Comparison of ENCODE assay signal across 8 cellular contexts in genomic region chr1:155008015-155008941, GRCh38. TPM values are rescaled to one million over a fixed set of nuclear protein-coding genes. Genes with fewer than 3 reads are reported as not detected.
A peak's percentile ranks its signal among the peaks of the same experiment; 100 is the strongest.
DNase-seq lines count a peak whose midpoint lies in the region; ATAC-seq and TF ChIP-seq lines count a peak whose summit lies in the region.

No MANE protein-coding gene starts in this region.

- peaks cover 54 to 71% of the 10 kb centered on the region in 2 experiments for H3K4me1 Mint-ChIP-seq in H9

- ATAC-seq in HG03457 (IDR thresholded peaks at IDR 0.05; ENCODE audit: unreplicated experiment) = no peak
- no peak for ATAC-seq in GM21526 (IDR thresholded peaks at IDR 0.05; ENCODE audit: low FRiP score, unreplicated experiment)

- no peaks in the 10 kb centered on the region for H4K20me1 ChIP-seq in H9 (ENCODE audit: control insufficient read depth, insufficient read depth, insufficient read length)

- H2AK5ac ChIP-seq in H9 (ENCODE audit: insufficient read length, low read length) = no peak overlapping the region

- H2BK20ac ChIP-seq in H9 (ENCODE audit: low read depth, low read length, poor library complexity, severe bottlenecking) = no peak overlapping the region

- no peak overlapping the region for H3K9ac ChIP-seq in H9 (ENCODE audit: extremely low read depth, insufficient read length, low read length)

- H2BK15ac ChIP-seq in H9 (ENCODE audit: low read depth, low read length) = no peak overlapping the region

- H3T11ph ChIP-seq in H9 (ENCODE audit: low read length) = no peak overlapping the region

- no peak overlapping the region for H2BK120ac ChIP-seq in H9 (ENCODE audit: low read depth, low read length, poor library complexity, severe bottlenecking)

- peak overlapping the region; percentile 7 to 20 for H3K4me3 ChIP-seq in right atrium auricular region

- H3K23me2 ChIP-seq in H9 (ENCODE audit: insufficient read length, low read depth, low read length, poor library complexity, severe bottlenecking) = peaks cover 8% of the 10 kb centered on the region

- peaks cover 3 to 7% (median 5%) of the 10 kb centered on the region in 3 experiments; a peak in 5 of 7 replicates for H3K36me3 Mint-ChIP-seq in H9 (ENCODE audit: insufficient read depth in 1 of 3, low read depth in 3 of 3)

- H3K9me3 Mint-ChIP-seq in H9 = no peaks in the 10 kb centered on the region; a peak in 2 of 5 replicates

- no peak overlapping the region for H3K27ac ChIP-seq in H9 (ENCODE audit: insufficient read length, low read depth, low read length)
- peak overlapping the region; percentile 98 to 99 for H3K27ac ChIP-seq in right atrium auricular region

- H3K4me3 Mint-ChIP-seq in H9 = peak overlapping the region in 1 of 2 experiments; percentile 46; a peak in 2 of 5 replicates

- H3K79me1 ChIP-seq in H9 (ENCODE audit: insufficient read depth, low read depth, low read length, poor library complexity, severe bottlenecking) = no peaks in the 10 kb centered on the region

- no peak overlapping the region for H4K8ac ChIP-seq in H9 (replicated peaks; ENCODE audit: insufficient read length, low read depth, low read length)

- no peaks in the 10 kb centered on the region; the same call in 1 of the 2 replicates for H3K79me2 ChIP-seq in H9 (ENCODE audit: insufficient read depth, low read length)

- no peak overlapping the region for H2BK5ac ChIP-seq in H9 (ENCODE audit: insufficient read length, low read length)

- peaks cover 8% of the 10 kb centered on the region; the same call in 1 of the 2 replicates for H3K4me1 ChIP-seq in H9 (ENCODE audit: insufficient read depth, low read length)
- peaks cover 0 to 93% of the 10 kb centered on the region in 2 donors for H3K4me1 ChIP-seq in right atrium auricular region

- TF ChIP-seq CTCF in H9 (conservative IDR thresholded peaks at IDR 0.05) (no peak), right atrium auricular region (IDR thresholded peaks at IDR 0.05) (no peak)

- no peaks in the 10 kb centered on the region for H3K27me3 Mint-ChIP-seq in H9 (ENCODE audit: low read depth)

- H2BK12ac ChIP-seq in H9 (ENCODE audit: insufficient read length, low read depth, low read length) = no peak overlapping the region

- no peaks in the 10 kb centered on the region for H3K27me3 ChIP-seq in H9 (ENCODE audit: insufficient read depth, low read length)
- H3K27me3 ChIP-seq in right atrium auricular region = no peaks in the 10 kb centered on the region

- H3K56ac ChIP-seq in H9 (ENCODE audit: insufficient read length, low read depth, low read length) = no peak overlapping the region

- no peak overlapping the region for H4K5ac ChIP-seq in H9 (ENCODE audit: insufficient read length, low read depth, low read length)

- H3K14ac ChIP-seq in H9 (ENCODE audit: insufficient read depth, low read length) = no peak overlapping the region

- no peak overlapping the region for H3K23ac ChIP-seq in H9 (ENCODE audit: insufficient read length, low read depth, low read length)

- no peak overlapping the region for H4K91ac ChIP-seq in H9 (ENCODE audit: insufficient read length, low read depth, low read length)

- H3K4ac ChIP-seq in H9 (ENCODE audit: low read depth, low read length) = no peak overlapping the region

- no peaks in the 10 kb centered on the region for H3K9me3 ChIP-seq in H9 (ENCODE audit: control insufficient read depth, low read depth, low read length)
- H3K9me3 ChIP-seq in right atrium auricular region = no peaks in the 10 kb centered on the region

- no peak overlapping the region for H2AFZ ChIP-seq in H9 (ENCODE audit: low read length)

- no CpG with 5 or more reads among the region's 16 CpGs for whole genome bisulfite sequencing in H9 (ENCODE audit: extremely low coverage, insufficient read length, low lambda C conversion rate)

- no peak overlapping the region for H3K18ac ChIP-seq in H9 (ENCODE audit: insufficient read length, low read depth, low read length)

- no peaks in the 10 kb centered on the region for H3K36me3 ChIP-seq in right atrium auricular region

- peak overlapping the region in 2 of 3 experiments; percentile 70 to 90; a peak in 1 of 7 replicates for H3K27ac Mint-ChIP-seq in H9

- H3K4me2 ChIP-seq in H9 (ENCODE audit: insufficient read depth, insufficient read length, low read length) = peak overlapping the region; percentile 10

- DNase-seq in H9 (no peak), right atrium auricular region (ENCODE audit: low spot score) (no peak), NCI-H2107 (lab: John Stamatoyannopoulos, UW) (no peak), medulla oblongata (ENCODE audit: extremely low spot score) (no peak)
- peak; percentile 49 to 57 for DNase-seq in activated CD4-positive, alpha-beta T cell treated with anti-CD3 and anti-CD28 coated beads, Interleukin-2, amount 50 U/mL, for 4 hours
- DNase-seq in stimulated activated CD4-positive, alpha-beta T cell treated with anti-CD3 and anti-CD28 coated beads, Interleukin-1b, Interleukin-23, amount 100 ng/mL, for 48 hours = peak; percentile 81

RNA-seq across cellular contexts. Expression of gene ZBTB7B, which starts 5.7 kb away (rescaled TPM):
- total RNA-seq in H9 (2021) (33.5 and 38.3 TPM in 2 replicates), right atrium auricular region (10 to 100 TPM; 30.3 to 53.4 TPM)

RNA-seq across cellular contexts. Expression of gene LENEP, which starts 14.9 kb away (rescaled TPM):
- 1.4 and 2.8 TPM in 2 replicates for total RNA-seq in H9 (2021)
- total RNA-seq in right atrium auricular region = not detected

RNA-seq across cellular contexts. Expression of gene FLAD1, which starts 25.1 kb away (rescaled TPM):
- total RNA-seq in H9 (2021) (97.0 and 102 TPM in 2 replicates), right atrium auricular region (10 to 100 TPM; 19.5 to 24.8 TPM)

RNA-seq across cellular contexts. Expression of gene DCST2, which starts 25.3 kb away (rescaled TPM):
- total RNA-seq in H9 (2021) = 0.35 and 0.44 TPM in 2 replicates
- total RNA-seq in right atrium auricular region = not detected

RNA-seq across cellular contexts. Expression of gene DCST1, which starts 25.3 kb away (rescaled TPM):
- total RNA-seq in H9 (2021) = not detected in 2 replicates
- not detected for total RNA-seq in right atrium auricular region

Comparison
In these comparisons a context has a peak if more than half of its experiments do, and no peak if none do; other contexts are left out.
1. DNase-seq: peak in activated CD4-positive, alpha-beta T cell treated with anti-CD3 and anti-CD28 coated beads, Interleukin-2, amount 50 U/mL, for 4 hours (2 of 2) and stimulated activated CD4-positive, alpha-beta T cell treated with anti-CD3 and anti-CD28 coated beads, Interleukin-1b, Interleukin-23, amount 100 ng/mL, for 48 hours (single experiment); none in H9 (single experiment), right atrium auricular region (single experiment), NCI-H2107 (single experiment) and medulla oblongata (single experiment).